In genomic region chr6:30463651-30464618, GRCh38 we compare ENCODE assay signal across 8 cellular contexts. TPM values are rescaled to one million over a fixed set of nuclear protein-coding genes. Genes with fewer than 3 reads are reported as not detected.
DNase-seq lines count a peak whose midpoint lies in the region; ATAC-seq and TF ChIP-seq lines count a peak whose summit lies in the region.

No MANE protein-coding gene starts in this region.

- ATAC-seq in activated CD4-positive, CD25-positive, alpha-beta regulatory T cell treated with anti-CD3 and anti-CD28 coated beads, Interleukin-2, amount 50 U/mL, for 24 hours: peak; percentile 71
- no peak for ATAC-seq in HG03025 (IDR thresholded peaks at IDR 0.05; ENCODE audit: low FRiP score, unreplicated experiment)

- TF ChIP-seq CTCF in epithelial cell of proximal tubule (conservative IDR thresholded peaks at IDR 0.05; ENCODE audit: low read depth, low read length): peak; percentile 31

- DNase-seq in HCEC 1CT: peak; percentile 30
- DNase-seq in epithelial cell of proximal tubule (ENCODE audit: low read depth): no peak
- peak; percentile 52 for DNase-seq in stimulated activated CD4-positive, alpha-beta T cell treated with anti-CD3 and anti-CD28 coated beads, Interleukin-12 subunit alpha, Interleukin-12 subunit beta, amount 100 ng/mL, for 4 hours
- no peak for DNase-seq in hypothalamus (lab: John Stamatoyannopoulos, UW)
- no peak for DNase-seq in occipital lobe (lab: John Stamatoyannopoulos, UW)
- no peak for DNase-seq in NCI-H510A treated with DMSO at 0.1 percent for 48 hours (lab: John Stamatoyannopoulos, UW)

- H3K4me3 ChIP-seq in epithelial cell of proximal tubule (ENCODE audit: low read depth, low read length): no peak overlapping the region

RNA-seq across cellular contexts. Expression of gene HLA-E, which starts 25.4 kb away (rescaled TPM):
- 56.9 and 93.3 TPM in 2 replicates for total RNA-seq in epithelial cell of proximal tubule
- total RNA-seq in occipital lobe: 29.8 TPM

Comparison
In these comparisons a context has a peak if more than half of its experiments do, and no peak if none do; other contexts are left out.
1. DNase-seq: peak in HCEC 1CT (single experiment) and stimulated activated CD4-positive, alpha-beta T cell treated with anti-CD3 and anti-CD28 coated beads, Interleukin-12 subunit alpha, Interleukin-12 subunit beta, amount 100 ng/mL, for 4 hours (single experiment); none in epithelial cell of proximal tubule (single experiment), hypothalamus (0 of 51), occipital lobe (single experiment) and NCI-H510A treated with DMSO at 0.1 percent for 48 hours (single experiment).